In genomic region chr5:124372457-124372856, GRCh38 we compare ENCODE assay signal across 16 cellular contexts.
"Had no signal": no experiment of that assay in that cellular context is flagged by ENCODE, and none has a peak within 500 bp of the region (broad histone marks: within the 10 kb centered on the region; RNA-seq: fewer than 3 reads in every experiment).

No MANE protein-coding gene starts in this region.

- H3K9me3 ChIP-seq: prostate gland, right lobe of liver, stomach, thoracic aorta had no signal

- H3K4me3 ChIP-seq: hepatocyte, left ventricle myocardium inferior, prostate gland, right lobe of liver, stomach, thoracic aorta had no signal

- H3K27me3 ChIP-seq: hepatocyte, right lobe of liver, stomach had no signal

- H3K4me1 ChIP-seq: prostate gland, right lobe of liver had no signal

- ATAC-seq: activated naive CD4-positive, alpha-beta T cell treated with anti-CD3 and anti-CD28 coated beads, Interleukin-2, amount 50 U/mL, for 72 hours; activated T-cell treated with anti-CD3 and anti-CD28 coated beads, Interleukin-2, amount 50 U/mL, for 4 hours; effector memory CD8-positive, alpha-beta T cell; natural killer cell treated with Interleukin-12 subunit alpha and Interleukin-12 subunit beta and Interleukin-15 and Interleukin-18, amount 100 ng/mL, for 72 hours; right lobe of liver had no signal

- H3K27ac ChIP-seq: prostate gland, right lobe of liver, stomach, thoracic aorta had no signal

- DNase-seq: activated CD4-positive, alpha-beta memory T cell treated with anti-CD3 and anti-CD28 coated beads for 36 hours; activated CD4-positive, alpha-beta T cell treated with anti-CD3 and anti-CD28 coated beads for 1 hour; activated effector memory CD4-positive, alpha-beta T cell treated with anti-CD3 and anti-CD28 coated beads, Interleukin-2, amount 50 U/mL, for 16 hours; activated T-cell treated with anti-CD3 and anti-CD28 coated beads, Interleukin-2, amount 50 U/mL, for 4 hours; amygdala; effector memory CD8-positive, alpha-beta T cell; kidney; left ventricle myocardium inferior; right lobe of liver; stimulated activated CD4-positive, alpha-beta T cell treated with anti-CD3 and anti-CD28 coated beads, Interleukin-1b, Interleukin-23, amount 100 ng/mL, for 48 hours; stomach had no signal

- H3K36me3 ChIP-seq: left ventricle myocardium inferior, prostate gland, right lobe of liver, stomach, thoracic aorta had no signal
